8 cellular contexts compared by ENCODE assay signal in the genomic region with DNA sequence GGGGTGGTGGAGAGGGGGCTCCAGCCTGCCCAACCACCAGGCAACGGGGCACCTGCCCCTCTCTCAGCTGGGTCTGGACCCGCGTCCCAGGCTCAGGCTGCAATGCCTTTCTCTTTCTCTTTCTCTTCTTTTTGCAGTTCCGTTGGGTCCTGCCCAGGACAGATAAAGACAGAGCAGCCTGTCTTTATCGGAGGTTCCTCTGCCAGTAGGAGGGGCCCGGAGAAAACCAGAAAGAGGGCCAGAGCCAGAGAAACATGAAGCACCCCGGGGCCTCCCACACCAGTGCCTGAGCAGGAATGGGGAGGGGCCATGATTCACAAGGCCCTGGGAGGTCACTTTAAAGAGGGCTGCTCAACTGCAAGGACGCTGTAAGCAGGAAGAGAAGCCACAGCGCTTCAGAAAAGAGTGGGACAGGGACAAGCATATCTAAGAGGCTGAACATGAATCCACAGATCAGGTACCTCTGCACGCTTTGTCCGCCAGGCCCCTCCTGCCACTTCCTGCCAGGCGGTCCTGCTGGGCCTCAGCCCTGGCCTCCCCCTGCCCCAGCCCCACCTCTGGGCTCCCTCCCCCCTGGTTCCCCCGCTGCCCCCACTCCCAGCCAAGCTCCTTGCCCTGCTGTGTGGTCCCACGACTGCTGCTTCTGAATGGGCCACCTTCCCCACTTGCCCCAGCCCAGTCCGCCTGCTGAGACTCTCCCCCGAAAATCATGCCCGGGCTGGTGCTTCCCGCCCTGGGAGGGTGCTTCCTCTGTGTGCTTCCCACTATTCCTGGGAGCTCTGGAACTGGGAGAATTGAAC. TPM values are rescaled to one million over a fixed set of nuclear protein-coding genes. Genes with fewer than 3 reads are reported as not detected.
A peak's percentile ranks its signal among the peaks of the same experiment; 100 is the strongest.
DNase-seq lines count a peak whose midpoint lies in the region; ATAC-seq and TF ChIP-seq lines count a peak whose summit lies in the region.

Gene APOBEC3C, plus strand, starts transcription at position 335 of the 800 bp plus-strand sequence. Its CDS starts 106 bp downstream, at position 441.

- BruUV-seq in PC-9 (replicated peaks; lab: Mats Ljungman, UMichigan): no TSS peak

- DNase-seq in NCI-H2029 (lab: John Stamatoyannopoulos, UW) (peak; percentile 11), NCI-H2029 treated with DMSO at 0.1 percent for 48 hours (lab: John Stamatoyannopoulos, UW) (no peak), PC-9 (peak; percentile 89 to 92), activated T-cell treated with anti-CD3 and anti-CD28 coated beads for 4 hours (peak; percentile 63), esophagus muscularis mucosa (ENCODE audit: extremely low spot score) (peak; percentile 98)
- DNase-seq in naive thymus-derived CD4-positive, alpha-beta T cell: peak; percentile 28 to 78 (median 59)
- DNase-seq in stimulated activated naive CD4-positive, alpha-beta T cell (lab: John Stamatoyannopoulos, UW): peak; percentile 35 to 62 (median 42)

- H3K4me1 ChIP-seq in PC-9 (replicated peaks; ENCODE audit: insufficient read depth): peaks cover 27% of the 10 kb centered on the region
- H3K4me1 ChIP-seq in esophagus muscularis mucosa: peaks cover 7 to 23% (median 21%) of the 10 kb centered on the region in 4 donors
- H3K4me1 ChIP-seq in naive thymus-derived CD4-positive, alpha-beta T cell (ENCODE audit: control insufficient read depth in 2 of 2, insufficient read depth in 2 of 2, low read length in 2 of 2): peaks cover 9 to 10% of the 10 kb centered on the region in 2 donors

- peak within 1 kb of the TSS; percentile 77 for H3K4me3 ChIP-seq in PC-9
- peak within 1 kb of the TSS; percentile 52 to 66 (median 62) for H3K4me3 ChIP-seq in esophagus muscularis mucosa
- peak within 1 kb of the TSS; percentile 81 for H3K4me3 ChIP-seq in naive thymus-derived CD4-positive, alpha-beta T cell (ENCODE audit: low read length)

- CTCF ChIA-PET in PC-9 (lab: Charles Lee): interaction anchor here (0.6 to 0.7 kb wide), 4 partner anchors 35 to 822 kb away, joined by 4 to 13 read pairs (median 5); partner anchors contain the start of gene MIEF1
- CTCF ChIA-PET in naive thymus-derived CD4-positive, alpha-beta T cell (lab: Charles Lee): interaction anchor here (0.6 to 2.0 kb wide), 2 partner anchors 11 to 495 kb away, joined by 3 to 7 read pairs; no protein-coding TSS in a partner anchor

- TF ChIP-seq POLR2A in esophagus muscularis mucosa (IDR thresholded peaks at IDR 0.05; ENCODE audit: low read depth): no peak

- H2AFZ ChIP-seq in PC-9: peak within 1 kb of the TSS; percentile 63

- H3K9me2 ChIP-seq in PC-9 (ENCODE audit: insufficient read depth): no peaks in the 10 kb centered on the region

- H3K27ac ChIP-seq in PC-9: peak within 1 kb of the TSS; percentile 65
- peak within 1 kb of the TSS; percentile 79 to 83 (median 83) for H3K27ac ChIP-seq in esophagus muscularis mucosa (replicated peaks in 1 of 4)
- H3K27ac ChIP-seq in naive thymus-derived CD4-positive, alpha-beta T cell (ENCODE audit: low read depth, low read length): peak within 1 kb of the TSS; percentile 87

- no peaks in the 10 kb centered on the region for H3K9me3 Mint-ChIP-seq in naive thymus-derived CD4-positive, alpha-beta T cell

- peak; percentile 28; the same call in 1 of the 2 replicates for TF ChIP-seq CTCF in PC-9 (conservative IDR thresholded peaks at IDR 0.05)
- TF ChIP-seq CTCF in esophagus muscularis mucosa (IDR thresholded peaks at IDR 0.05): peak in 2 of 3 experiments; percentile 2 to 5

- peaks cover 22% of the 10 kb centered on the region for H3K36me3 ChIP-seq in PC-9 (ENCODE audit: low read depth)
- peaks cover 0 to 9% (median 2%) of the 10 kb centered on the region in 4 donors for H3K36me3 ChIP-seq in esophagus muscularis mucosa
- no peaks in the 10 kb centered on the region for H3K36me3 ChIP-seq in naive thymus-derived CD4-positive, alpha-beta T cell (ENCODE audit: control insufficient read depth in 2 of 3, insufficient read depth in 3 of 3, low read length in 3 of 3)

- H3F3A ChIP-seq in PC-9 (ENCODE audit: insufficient read depth, low read depth): peaks cover 18% of the 10 kb centered on the region; the same call in 1 of the 2 replicates

- peak within 1 kb of the TSS; percentile 82 to 98 (median 95) for H3K27ac Mint-ChIP-seq in naive thymus-derived CD4-positive, alpha-beta T cell

- peak; percentile 55 for ATAC-seq in HG03039 (IDR thresholded peaks at IDR 0.05; ENCODE audit: unreplicated experiment)
- peak; percentile 95 for ATAC-seq in naive thymus-derived CD4-positive, alpha-beta T cell

- peak within 1 kb of the TSS; percentile 88 to 99 (median 94) for H3K4me3 Mint-ChIP-seq in naive thymus-derived CD4-positive, alpha-beta T cell

- H3K4me1 Mint-ChIP-seq in naive thymus-derived CD4-positive, alpha-beta T cell: peaks cover 12 to 51% (median 37%) of the 10 kb centered on the region in 7 donors

- intact Hi-C loops in PC-9 (cut with micrococcal nuclease; ENCODE audit: unreplicated experiment) (loop anchor here (2.0 to 5.0 kb wide), 3 partner anchors 33 to 305 kb away; partner anchors contain the start of gene RPL3), esophagus muscularis mucosa (cut with DNase I) (loop anchor here (5.0 kb wide), 2 partner anchors 103 to 303 kb away; partner anchors contain the start of gene RPL3)
- intact Hi-C loops in naive thymus-derived CD4-positive, alpha-beta T cell (cut with micrococcal nuclease): loop anchor here (2.0 to 5.0 kb wide), 4 partner anchors 63 to 305 kb away; partner anchors contain the start of genes APOBEC3G (in 1 of the 2) and RPL3 (in 1 of the 2)

- H4K20me1 ChIP-seq in PC-9 (ENCODE audit: insufficient read depth): no peaks in the 10 kb centered on the region

- H3K9me3 ChIP-seq in PC-9 (ENCODE audit: insufficient read depth, low read depth) (no peaks in the 10 kb centered on the region), esophagus muscularis mucosa (no peaks in the 10 kb centered on the region)
- H3K9me3 ChIP-seq in naive thymus-derived CD4-positive, alpha-beta T cell (ENCODE audit: control insufficient read depth in 2 of 3, low read length in 3 of 3): no peaks in the 10 kb centered on the region

- no peak for TF ChIP-seq EP300 in esophagus muscularis mucosa (IDR thresholded peaks at IDR 0.05)

- no peaks in the 10 kb centered on the region for H3K27me3 Mint-ChIP-seq in naive thymus-derived CD4-positive, alpha-beta T cell

- POLR2A ChIA-PET in PC-9 (lab: Charles Lee; ENCODE audit: unreplicated experiment): interaction anchor here (0.7 kb wide), 1 partner anchor 32 kb away, joined by 5 read pairs; no protein-coding TSS in a partner anchor
- POLR2A ChIA-PET in naive thymus-derived CD4-positive, alpha-beta T cell (lab: Charles Lee): interaction anchor here (1.0 to 1.6 kb wide), 6 partner anchors 11 to 306 kb away, joined by 3 to 4 read pairs (median 3); partner anchors contain the start of genes APOBEC3F and RPL3

- WGBS in esophagus muscularis mucosa: 4% methylated on average over 17 of the region's 18 CpGs

- H3K27me3 ChIP-seq in PC-9 (ENCODE audit: insufficient read depth, low read depth) (no peaks in the 10 kb centered on the region), esophagus muscularis mucosa (no peaks in the 10 kb centered on the region)
- no peaks in the 10 kb centered on the region for H3K27me3 ChIP-seq in naive thymus-derived CD4-positive, alpha-beta T cell (ENCODE audit: control insufficient read depth in 2 of 2, insufficient read depth in 2 of 2, low read length in 2 of 2)

- H3K4me2 ChIP-seq in PC-9: peak within 1 kb of the TSS; percentile 74

- H3K36me3 Mint-ChIP-seq in naive thymus-derived CD4-positive, alpha-beta T cell: peaks cover 0 to 12% (median 0%) of the 10 kb centered on the region in 5 donors

- peaks cover 31% of the 10 kb centered on the region for H3K79me2 ChIP-seq in PC-9 (ENCODE audit: low read depth)

RNA-seq across cellular contexts. Expression of gene APOBEC3C, which starts in this region (rescaled TPM):
- total RNA-seq in PC-9 (2021): 64.6 and 66.5 TPM in 2 replicates
- 10 to 100 TPM in 2 of 4 donors, 1 to 10 TPM in 2; 7.1 to 11.3 (median 8.8) TPM for total RNA-seq in esophagus muscularis mucosa
- total RNA-seq in naive thymus-derived CD4-positive, alpha-beta T cell: 100 to 1,000 TPM in 1 of 5 experiments, 10 to 100 TPM in 4; 16.4 to 102 (median 20.5) TPM
- 10 to 100 TPM; 41.2 to 46.2 TPM for polyA plus RNA-seq in naive thymus-derived CD4-positive, alpha-beta T cell
